In genomic region chr13:36302289-36302688, GRCh38 we compare ENCODE assay signal across 32 cellular contexts. TPM values are rescaled to one million over a fixed set of nuclear protein-coding genes. Genes with fewer than 3 reads are reported as not detected.
"Had no signal": no experiment of that assay in that cellular context is flagged by ENCODE, and none has a peak within 500 bp of the region (broad histone marks: within the 10 kb centered on the region; RNA-seq: fewer than 3 reads in every experiment).

No MANE protein-coding gene starts in this region.

- H3K27ac Mint-ChIP-seq: activated B cell treated with CpG ODN at 0.5 μM for 24 hours; activated CD4-positive, alpha-beta memory T cell treated with anti-CD3 and anti-CD28 coated beads for 36 hours; activated CD4-positive, alpha-beta T cell treated with anti-CD3 and anti-CD28 coated beads, Interleukin-2, amount 10 ng/mL, durations not matched to agents 7 days and 5 days; activated CD8-positive, alpha-beta T cell treated with anti-CD3 and anti-CD28 coated beads for 36 hours; activated naive CD4-positive, alpha-beta T cell treated with anti-CD3 and anti-CD28 coated beads for 36 hours; activated naive CD4-positive, alpha-beta T cell treated with anti-CD3 and anti-CD28 coated beads, Interleukin-2, amount 50 U/mL, for 72 hours; activated naive CD8-positive, alpha-beta T cell treated with anti-CD3 and anti-CD28 coated beads for 36 hours; activated T-cell treated with anti-CD3 and anti-CD28 coated beads, Interleukin-2, amount 50 U/mL, for 72 hours; activated T-helper 1 cell treated with anti-CD3 and anti-CD28 coated beads, Interleukin-12 subunit alpha, Interleukin-12 subunit beta, Interleukin-2, Interleukin-4 antibody, amounts not matched to agents 30 ng/mL and 10 ng/mL and 1 ng/mL, durations not matched to agents 14 hours and 24 hours and 36 hours; activated T-helper 17 cell treated with anti-CD3 and anti-CD28 coated beads, Interleukin-2, amount 50 U/mL, for 72 hours; T-cell; T-helper 2 cell treated with Interferon-gamma antibody and Interleukin-4, amounts not matched to agents 5 μg/mL and 100 μg/mL, for 36 hours had no signal

- H3K9me3 Mint-ChIP-seq: activated B cell treated with CpG ODN at 0.5 μM for 24 hours; activated CD4-positive, alpha-beta memory T cell treated with anti-CD3 and anti-CD28 coated beads for 36 hours; activated CD4-positive, alpha-beta T cell treated with anti-CD3 and anti-CD28 coated beads, Interleukin-2, amount 10 ng/mL, durations not matched to agents 7 days and 5 days; activated CD8-positive, alpha-beta T cell treated with anti-CD3 and anti-CD28 coated beads for 36 hours; activated naive CD4-positive, alpha-beta T cell treated with anti-CD3 and anti-CD28 coated beads for 36 hours; activated naive CD4-positive, alpha-beta T cell treated with anti-CD3 and anti-CD28 coated beads, Interleukin-2, amount 50 U/mL, for 72 hours; activated naive CD8-positive, alpha-beta T cell treated with anti-CD3 and anti-CD28 coated beads for 36 hours; activated T-cell treated with anti-CD3 and anti-CD28 coated beads, Interleukin-2, amount 50 U/mL, for 4 hours; activated T-cell treated with anti-CD3 and anti-CD28 coated beads, Interleukin-2, amount 50 U/mL, for 72 hours; activated T-helper 1 cell treated with anti-CD3 and anti-CD28 coated beads, Interleukin-12 subunit alpha, Interleukin-12 subunit beta, Interleukin-2, Interleukin-4 antibody, amounts not matched to agents 30 ng/mL and 10 ng/mL and 1 ng/mL, durations not matched to agents 14 hours and 24 hours and 36 hours; activated T-helper 17 cell treated with anti-CD3 and anti-CD28 coated beads, Interleukin-2, amount 50 U/mL, for 72 hours; T-cell; T-helper 2 cell treated with Interferon-gamma antibody and Interleukin-4, amounts not matched to agents 5 μg/mL and 100 μg/mL, for 36 hours had no signal

- ATAC-seq: activated CD8-positive, alpha-beta T cell treated with anti-CD3 and anti-CD28 coated beads for 36 hours; activated naive CD4-positive, alpha-beta T cell treated with anti-CD3 and anti-CD28 coated beads, Interleukin-2, amount 50 U/mL, for 72 hours; activated T-cell treated with anti-CD3 and anti-CD28 coated beads, Interleukin-2, amount 50 U/mL, for 4 hours; activated T-cell treated with anti-CD3 and anti-CD28 coated beads, Interleukin-2, amount 50 U/mL, for 72 hours; activated T-helper 17 cell treated with anti-CD3 and anti-CD28 coated beads, Interleukin-2, amount 50 U/mL, for 72 hours; body of pancreas; T-cell had no signal

- DNase-seq: activated B cell treated with CpG ODN at 0.5 μM for 24 hours; activated CD4-positive, alpha-beta memory T cell treated with anti-CD3 and anti-CD28 coated beads for 36 hours; activated CD4-positive, alpha-beta T cell treated with anti-CD3 and anti-CD28 coated beads for 4 hours; activated CD4-positive, alpha-beta T cell treated with anti-CD3 and anti-CD28 coated beads, Interleukin-2, amount 10 ng/mL, durations not matched to agents 7 days and 5 days; activated CD4-positive, CD25-positive, alpha-beta regulatory T cell treated with anti-CD3 and anti-CD28 coated beads, Interleukin-2, amount 50 U/mL, for 72 hours; activated CD8-positive, alpha-beta memory T cell treated with anti-CD3 and anti-CD28 coated beads, Interleukin-2, amount 50 U/mL, for 4 hours; activated CD8-positive, alpha-beta T cell treated with anti-CD3 and anti-CD28 coated beads for 36 hours; activated effector memory CD4-positive, alpha-beta T cell treated with anti-CD3 and anti-CD28 coated beads, Interleukin-2, amount 50 U/mL, for 16 hours; activated gamma-delta T cell treated with Interleukin-2 at 50 U/mL for 16 hours; activated naive CD4-positive, alpha-beta T cell; activated naive CD4-positive, alpha-beta T cell treated with anti-CD3 and anti-CD28 coated beads for 36 hours; activated naive CD4-positive, alpha-beta T cell treated with anti-CD3 and anti-CD28 coated beads, Interleukin-2, amount 50 U/mL, for 16 hours; activated naive CD8-positive, alpha-beta T cell treated with anti-CD3 and anti-CD28 coated beads for 36 hours; activated T-cell treated with anti-CD3 and anti-CD28 coated beads for 4 hours; activated T-cell treated with anti-CD3 and anti-CD28 coated beads, Interleukin-2, amount 50 U/mL, for 1 hour; activated T-cell treated with anti-CD3 and anti-CD28 coated beads, Interleukin-2, amount 50 U/mL, for 4 hours; activated T-cell treated with anti-CD3 and anti-CD28 coated beads, Interleukin-2, amount 50 U/mL, for 72 hours; adrenal gland; amniotic stem cell; aorta; body of pancreas; brain microvascular endothelial cell; central memory CD4-positive, alpha-beta T cell; T-cell; T-helper 2 cell; T-helper 9 cell had no signal

- H3K4me3 Mint-ChIP-seq: activated B cell treated with CpG ODN at 0.5 μM for 24 hours; activated CD4-positive, alpha-beta memory T cell treated with anti-CD3 and anti-CD28 coated beads for 36 hours; activated CD4-positive, alpha-beta T cell treated with anti-CD3 and anti-CD28 coated beads, Interleukin-2, amount 10 ng/mL, durations not matched to agents 7 days and 5 days; activated CD8-positive, alpha-beta T cell treated with anti-CD3 and anti-CD28 coated beads for 36 hours; activated naive CD4-positive, alpha-beta T cell treated with anti-CD3 and anti-CD28 coated beads for 36 hours; activated naive CD8-positive, alpha-beta T cell treated with anti-CD3 and anti-CD28 coated beads for 36 hours; activated T-cell treated with anti-CD3 and anti-CD28 coated beads, Interleukin-2, amount 50 U/mL, for 4 hours; activated T-cell treated with anti-CD3 and anti-CD28 coated beads, Interleukin-2, amount 50 U/mL, for 72 hours; activated T-helper 1 cell treated with anti-CD3 and anti-CD28 coated beads, Interleukin-12 subunit alpha, Interleukin-12 subunit beta, Interleukin-2, Interleukin-4 antibody, amounts not matched to agents 30 ng/mL and 10 ng/mL and 1 ng/mL, durations not matched to agents 14 hours and 24 hours and 36 hours; activated T-helper 17 cell treated with anti-CD3 and anti-CD28 coated beads, Interleukin-2, amount 50 U/mL, for 72 hours; T-cell; T-helper 2 cell treated with Interferon-gamma antibody and Interleukin-4, amounts not matched to agents 5 μg/mL and 100 μg/mL, for 36 hours had no signal

- FAIRE-seq: TTC549 had no signal

RNA-seq across cellular contexts. Expression of gene CCDC169, which starts 4.7 kb away (rescaled TPM):
- total RNA-seq: activated CD8-positive, alpha-beta T cell treated with anti-CD3 and anti-CD28 coated beads for 36 hours; activated T-helper 1 cell treated with anti-CD3 and anti-CD28 coated beads, Interleukin-12 subunit alpha, Interleukin-12 subunit beta, Interleukin-2, Interleukin-4 antibody, amounts not matched to agents 30 ng/mL and 10 ng/mL and 1 ng/mL, durations not matched to agents 14 hours and 24 hours and 36 hours; T-cell; T-helper 1 cell treated with Interleukin-12 subunit alpha and Interleukin-12 subunit beta and Interleukin-4 antibody, amounts not matched to agents 30 ng/mL and 1 ng/mL, for 36 hours had no signal
